ENCODE assay signal across 11 cellular contexts in the genomic region with DNA sequence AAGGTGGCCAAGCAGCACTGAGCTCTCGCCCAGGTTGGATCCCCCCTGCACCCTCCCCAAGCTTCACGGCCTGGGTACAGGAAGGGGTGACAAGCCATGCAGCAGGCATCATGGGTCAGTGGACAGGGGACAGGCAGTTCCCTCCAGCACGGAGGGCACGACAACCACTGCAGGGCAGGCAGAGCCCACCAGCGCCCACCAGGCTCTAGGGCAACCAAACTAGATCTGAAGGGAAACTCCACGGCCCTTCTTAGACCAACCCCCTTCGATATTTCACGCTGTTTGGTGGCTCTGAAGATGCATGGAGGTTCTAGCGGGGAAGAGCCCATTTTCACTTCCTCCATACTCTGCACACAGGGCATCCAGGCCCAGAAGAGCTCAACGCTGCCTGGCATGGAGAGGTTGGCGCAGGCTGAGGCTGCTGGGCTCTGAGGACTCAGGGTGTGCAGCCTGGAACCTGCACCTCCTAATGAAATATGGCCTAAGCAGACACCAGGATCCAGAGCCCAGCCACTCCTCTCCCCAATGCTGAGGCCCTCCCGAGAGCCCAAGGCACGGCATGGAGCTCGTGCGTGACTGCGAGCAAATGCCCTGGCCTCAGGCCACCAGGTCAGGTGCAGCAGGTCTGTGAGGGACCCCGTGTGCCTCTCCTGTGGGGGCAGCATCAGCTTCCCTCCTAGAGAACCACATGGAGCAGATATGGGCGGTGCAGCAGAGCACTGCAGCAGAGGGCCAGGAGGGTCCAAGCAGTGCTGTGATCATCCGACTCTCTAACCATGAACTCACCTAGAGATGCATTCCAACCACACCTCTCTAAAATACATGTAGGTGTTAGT. TPM values are rescaled to one million over a fixed set of nuclear protein-coding genes. Genes with fewer than 3 reads are reported as not detected.
DNase-seq lines count a peak whose midpoint lies in the region; ATAC-seq lines count a peak whose summit lies in the region.
"Had no signal": no experiment of that assay in that cellular context is flagged by ENCODE, and none has a peak within 500 bp of the region (broad histone marks: within the 10 kb centered on the region; RNA-seq: fewer than 3 reads in every experiment).

No MANE protein-coding gene starts in this region.

- CTCF ChIA-PET in CD8-positive, alpha-beta memory T cell (lab: Charles Lee): interaction anchor here (1.2 to 7.7 kb wide), 4 partner anchors 10 to 39 kb away, joined by 4 to 54 read pairs (median 5); partner anchors contain the start of genes PASK and PPP1R7

- POLR2A ChIA-PET in CD8-positive, alpha-beta memory T cell (lab: Charles Lee): interaction anchor here (0.8 to 4.7 kb wide), 5 partner anchors 8 to 39 kb away, joined by 3 to 42 read pairs (median 3); partner anchors contain the start of genes MTERF4, PASK and PPP1R7

- H3K4me3 ChIP-seq in CD8-positive, alpha-beta memory T cell (ENCODE audit: low read length): peak overlapping the region; percentile 40

- peak in 2 of 5 donors; percentile 41 to 47 for DNase-seq in CD8-positive, alpha-beta memory T cell
- no peak for DNase-seq in central memory CD8-positive, alpha-beta T cell (ENCODE audit: low spot score in 2 of 2)
- DNase-seq in NK-92 (lab: John Stamatoyannopoulos, UW; ENCODE audit: unreplicated experiment) (no peak), medulla oblongata (ENCODE audit: extremely low spot score) (no peak), NCI-H82 treated with DMSO at 0.1 percent for 48 hours (lab: John Stamatoyannopoulos, UW; ENCODE audit: unreplicated experiment) (no peak)
- DNase-seq: COR-L47, islet precursor cell had no signal

- H3K27me3 Mint-ChIP-seq in CD8-positive, alpha-beta memory T cell: no peaks in the 10 kb centered on the region
- no peaks in the 10 kb centered on the region for H3K27me3 Mint-ChIP-seq in central memory CD8-positive, alpha-beta T cell
- H3K27me3 Mint-ChIP-seq: activated naive CD4-positive, alpha-beta T cell treated with anti-CD3 and anti-CD28 coated beads, Interleukin-2, amount 50 U/mL, for 24 hours had no signal

- peak overlapping the region; percentile 80 to 99 (median 96) for H3K27ac Mint-ChIP-seq in CD8-positive, alpha-beta memory T cell
- H3K27ac Mint-ChIP-seq in central memory CD8-positive, alpha-beta T cell (ENCODE audit: low read depth): peak overlapping the region; percentile 94

- H3K4me3 Mint-ChIP-seq in CD8-positive, alpha-beta memory T cell: peak overlapping the region; percentile 78 to 95 (median 90)
- peak overlapping the region; percentile 78 for H3K4me3 Mint-ChIP-seq in central memory CD8-positive, alpha-beta T cell

- no peaks in the 10 kb centered on the region for H3K27me3 ChIP-seq in CD8-positive, alpha-beta memory T cell (ENCODE audit: insufficient read depth, low read length, poor library complexity, severe bottlenecking)

- peak overlapping the region; percentile 51 for H3K27ac ChIP-seq in CD8-positive, alpha-beta memory T cell (ENCODE audit: low read depth, low read length)

- no peaks in the 10 kb centered on the region for H3K9me3 ChIP-seq in CD8-positive, alpha-beta memory T cell (ENCODE audit: low read length)

- ATAC-seq in GM18907 (IDR thresholded peaks at IDR 0.05; ENCODE audit: unreplicated experiment): peak; percentile 48
- ATAC-seq in HG03108 (IDR thresholded peaks at IDR 0.05; ENCODE audit: unreplicated experiment): peak; percentile 30
- ATAC-seq in central memory CD8-positive, alpha-beta T cell (replicated peaks; ENCODE audit: extremely low read depth, poor library complexity, severe bottlenecking): no peak
- no peak for ATAC-seq in GM18870 (IDR thresholded peaks at IDR 0.05; ENCODE audit: unreplicated experiment)

- H3K4me1 Mint-ChIP-seq in CD8-positive, alpha-beta memory T cell: peaks cover 48 to 76% (median 48%) of the 10 kb centered on the region in 3 donors
- H3K4me1 Mint-ChIP-seq in central memory CD8-positive, alpha-beta T cell: peaks cover 50% of the 10 kb centered on the region

- peaks cover 53% of the 10 kb centered on the region for H3K4me1 ChIP-seq in CD8-positive, alpha-beta memory T cell (ENCODE audit: insufficient read depth, low read length)

- no peaks in the 10 kb centered on the region for H3K9me3 Mint-ChIP-seq in CD8-positive, alpha-beta memory T cell
- no peaks in the 10 kb centered on the region for H3K9me3 Mint-ChIP-seq in central memory CD8-positive, alpha-beta T cell
- H3K9me3 Mint-ChIP-seq: activated naive CD4-positive, alpha-beta T cell treated with anti-CD3 and anti-CD28 coated beads, Interleukin-2, amount 50 U/mL, for 24 hours had no signal

- H3K36me3 ChIP-seq in CD8-positive, alpha-beta memory T cell (ENCODE audit: insufficient read depth, low read length): no peaks in the 10 kb centered on the region

- peaks cover 3 to 86% (median 13%) of the 10 kb centered on the region in 3 donors for H3K36me3 Mint-ChIP-seq in CD8-positive, alpha-beta memory T cell
- H3K36me3 Mint-ChIP-seq in central memory CD8-positive, alpha-beta T cell (ENCODE audit: insufficient read depth): peaks cover 19% of the 10 kb centered on the region

RNA-seq across cellular contexts. Expression of gene MTERF4, which starts 8.7 kb away (rescaled TPM):
- total RNA-seq in CD8-positive, alpha-beta memory T cell: 10 to 100 TPM; 48.0 to 49.2 TPM
- 46.4 TPM for polyA plus RNA-seq in CD8-positive, alpha-beta memory T cell

RNA-seq across cellular contexts. Expression of gene PASK, which starts 38.4 kb away (rescaled TPM):
- total RNA-seq in CD8-positive, alpha-beta memory T cell: 10 to 100 TPM; 92.8 to 93.8 TPM
- 32.8 TPM for polyA plus RNA-seq in CD8-positive, alpha-beta memory T cell

RNA-seq across cellular contexts. Expression of gene PPP1R7, which starts 39.4 kb away (rescaled TPM):
- 10 to 100 TPM; 82.6 to 87.2 TPM for total RNA-seq in CD8-positive, alpha-beta memory T cell
- polyA plus RNA-seq in CD8-positive, alpha-beta memory T cell: 132 TPM

Comparison
In these comparisons a context has a peak if more than half of its experiments do, and no peak if none do; other contexts are left out.
1. ATAC-seq: peak in GM18907 (single experiment) and HG03108 (single experiment); none in central memory CD8-positive, alpha-beta T cell (single experiment) and GM18870 (single experiment).